1 cellular context compared by ENCODE assay signal in the genomic region with DNA sequence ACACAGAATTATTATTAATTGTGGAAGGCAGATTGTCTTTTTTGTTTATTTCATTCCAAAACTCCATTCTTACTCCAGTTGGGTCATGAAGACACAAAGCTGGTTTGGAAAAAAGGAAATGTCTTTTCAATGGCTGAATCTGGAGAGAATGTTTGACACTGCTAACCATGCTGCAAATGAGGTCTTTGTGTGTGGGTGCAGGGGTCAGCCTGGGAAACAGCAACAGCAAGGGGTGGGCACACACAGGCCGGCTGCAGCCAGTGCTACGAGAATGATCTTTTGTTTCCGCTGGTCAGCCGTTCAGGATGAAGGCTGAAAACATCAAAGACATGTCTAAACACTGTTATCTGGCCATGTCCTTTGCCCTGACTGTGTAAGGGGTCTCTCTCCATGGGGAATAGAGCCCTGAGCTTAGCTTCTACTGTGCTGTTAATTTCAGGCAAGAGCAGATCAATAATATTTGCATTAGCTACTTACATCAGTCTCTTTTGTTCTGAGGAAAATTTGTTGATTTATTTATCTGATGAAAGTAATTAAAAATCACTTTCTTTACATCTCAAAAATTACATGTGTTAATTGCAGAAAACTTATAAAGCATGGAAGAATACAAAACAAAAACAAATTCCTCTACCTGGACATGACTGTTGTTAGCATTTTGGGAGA.
A peak's percentile ranks its signal among the peaks of the same experiment; 100 is the strongest.
TF ChIP-seq lines count a peak whose summit lies in the region.

No MANE protein-coding gene starts in this region.

TF ChIP-seq in HepG2, 621 proteins besides CTCF, POLR2A, EP300 and RAD21 (continued from another document and continues in another):
- TF ChIP-seq, protein P1, sequence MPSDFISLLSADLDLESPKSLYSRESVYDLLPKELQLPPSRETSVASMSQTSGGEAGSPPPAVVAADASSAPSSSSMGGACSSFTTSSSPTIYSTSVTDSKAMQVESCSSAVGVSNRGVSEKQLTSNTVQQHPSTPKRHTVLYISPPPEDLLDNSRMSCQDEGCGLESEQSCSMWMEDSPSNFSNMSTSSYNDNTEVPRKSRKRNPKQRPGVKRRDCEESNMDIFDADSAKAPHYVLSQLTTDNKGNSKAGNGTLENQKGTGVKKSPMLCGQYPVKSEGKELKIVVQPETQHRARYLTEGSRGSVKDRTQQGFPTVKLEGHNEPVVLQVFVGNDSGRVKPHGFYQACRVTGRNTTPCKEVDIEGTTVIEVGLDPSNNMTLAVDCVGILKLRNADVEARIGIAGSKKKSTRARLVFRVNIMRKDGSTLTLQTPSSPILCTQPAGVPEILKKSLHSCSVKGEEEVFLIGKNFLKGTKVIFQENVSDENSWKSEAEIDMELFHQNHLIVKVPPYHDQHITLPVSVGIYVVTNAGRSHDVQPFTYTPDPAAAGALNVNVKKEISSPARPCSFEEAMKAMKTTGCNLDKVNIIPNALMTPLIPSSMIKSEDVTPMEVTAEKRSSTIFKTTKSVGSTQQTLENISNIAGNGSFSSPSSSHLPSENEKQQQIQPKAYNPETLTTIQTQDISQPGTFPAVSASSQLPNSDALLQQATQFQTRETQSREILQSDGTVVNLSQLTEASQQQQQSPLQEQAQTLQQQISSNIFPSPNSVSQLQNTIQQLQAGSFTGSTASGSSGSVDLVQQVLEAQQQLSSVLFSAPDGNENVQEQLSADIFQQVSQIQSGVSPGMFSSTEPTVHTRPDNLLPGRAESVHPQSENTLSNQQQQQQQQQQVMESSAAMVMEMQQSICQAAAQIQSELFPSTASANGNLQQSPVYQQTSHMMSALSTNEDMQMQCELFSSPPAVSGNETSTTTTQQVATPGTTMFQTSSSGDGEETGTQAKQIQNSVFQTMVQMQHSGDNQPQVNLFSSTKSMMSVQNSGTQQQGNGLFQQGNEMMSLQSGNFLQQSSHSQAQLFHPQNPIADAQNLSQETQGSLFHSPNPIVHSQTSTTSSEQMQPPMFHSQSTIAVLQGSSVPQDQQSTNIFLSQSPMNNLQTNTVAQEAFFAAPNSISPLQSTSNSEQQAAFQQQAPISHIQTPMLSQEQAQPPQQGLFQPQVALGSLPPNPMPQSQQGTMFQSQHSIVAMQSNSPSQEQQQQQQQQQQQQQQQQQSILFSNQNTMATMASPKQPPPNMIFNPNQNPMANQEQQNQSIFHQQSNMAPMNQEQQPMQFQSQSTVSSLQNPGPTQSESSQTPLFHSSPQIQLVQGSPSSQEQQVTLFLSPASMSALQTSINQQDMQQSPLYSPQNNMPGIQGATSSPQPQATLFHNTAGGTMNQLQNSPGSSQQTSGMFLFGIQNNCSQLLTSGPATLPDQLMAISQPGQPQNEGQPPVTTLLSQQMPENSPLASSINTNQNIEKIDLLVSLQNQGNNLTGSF (CRISPR knock-in tag; IDR thresholded peaks at IDR 0.05) = no peak; the same call in 1 of the 2 replicates
- TF ChIP-seq ZNF777 (CRISPR knock-in tag; IDR thresholded peaks at IDR 0.05) (no peak), SKI (IDR thresholded peaks at IDR 0.05; ENCODE audit: partially characterized antibody) (peak; percentile 94), ZNF543 (CRISPR knock-in tag; IDR thresholded peaks at IDR 0.05) (0 out of 2 replicates have a peak, but pooled peaks have one; percentile 54), ZNF788 (CRISPR knock-in tag; IDR thresholded peaks at IDR 0.05; ENCODE audit: borderline replicate concordance) (peak; percentile 96; the same call in 1 of the 2 replicates), ZNF34 (CRISPR knock-in tag; IDR thresholded peaks at IDR 0.05; ENCODE audit: borderline replicate concordance) (peak; percentile 88; the same call in 1 of the 2 replicates), AHR (CRISPR knock-in tag; IDR thresholded peaks at IDR 0.05) (peak; percentile 72), ZSCAN20 (CRISPR knock-in tag; IDR thresholded peaks at IDR 0.05; ENCODE audit: borderline replicate concordance) (peak; percentile 67; the same call in 1 of the 2 replicates), TBP (CRISPR knock-in tag; IDR thresholded peaks at IDR 0.05) (no peak; the same call in 1 of the 2 replicates), ZNF781 (CRISPR knock-in tag; IDR thresholded peaks at IDR 0.05; ENCODE audit: borderline replicate concordance, not compliant biosample characterization) (peak; percentile 89), SYNCRIP (IDR thresholded peaks at IDR 0.05; ENCODE audit: insufficient read depth, low read depth, low read length) (no peak), ZC3H4 (CRISPR knock-in tag; IDR thresholded peaks at IDR 0.05; ENCODE audit: borderline replicate concordance) (peak; percentile 36; the same call in 1 of the 2 replicates), ZNF274 (CRISPR knock-in tag; IDR thresholded peaks at IDR 0.05) (no peak; the same call in 1 of the 2 replicates), ZFP62 (CRISPR knock-in tag; IDR thresholded peaks at IDR 0.05) (no peak), ZNF746 (CRISPR knock-in tag; IDR thresholded peaks at IDR 0.05) (peak; percentile 95), ZNF33A (CRISPR knock-in tag; IDR thresholded peaks at IDR 0.05; ENCODE audit: borderline replicate concordance) (peak; percentile 27; the same call in 1 of the 2 replicates), GATA4 (IDR thresholded peaks at IDR 0.05; ENCODE audit: borderline replicate concordance, low read depth) (peak; percentile 99), DPF2 (CRISPR knock-in tag; IDR thresholded peaks at IDR 0.05; ENCODE audit: borderline replicate concordance, low read depth) (peak; percentile 100), SOX5 (CRISPR knock-in tag; IDR thresholded peaks at IDR 0.05; ENCODE audit: borderline replicate concordance) (peak; percentile 100)
- TF ChIP-seq, protein P2, sequence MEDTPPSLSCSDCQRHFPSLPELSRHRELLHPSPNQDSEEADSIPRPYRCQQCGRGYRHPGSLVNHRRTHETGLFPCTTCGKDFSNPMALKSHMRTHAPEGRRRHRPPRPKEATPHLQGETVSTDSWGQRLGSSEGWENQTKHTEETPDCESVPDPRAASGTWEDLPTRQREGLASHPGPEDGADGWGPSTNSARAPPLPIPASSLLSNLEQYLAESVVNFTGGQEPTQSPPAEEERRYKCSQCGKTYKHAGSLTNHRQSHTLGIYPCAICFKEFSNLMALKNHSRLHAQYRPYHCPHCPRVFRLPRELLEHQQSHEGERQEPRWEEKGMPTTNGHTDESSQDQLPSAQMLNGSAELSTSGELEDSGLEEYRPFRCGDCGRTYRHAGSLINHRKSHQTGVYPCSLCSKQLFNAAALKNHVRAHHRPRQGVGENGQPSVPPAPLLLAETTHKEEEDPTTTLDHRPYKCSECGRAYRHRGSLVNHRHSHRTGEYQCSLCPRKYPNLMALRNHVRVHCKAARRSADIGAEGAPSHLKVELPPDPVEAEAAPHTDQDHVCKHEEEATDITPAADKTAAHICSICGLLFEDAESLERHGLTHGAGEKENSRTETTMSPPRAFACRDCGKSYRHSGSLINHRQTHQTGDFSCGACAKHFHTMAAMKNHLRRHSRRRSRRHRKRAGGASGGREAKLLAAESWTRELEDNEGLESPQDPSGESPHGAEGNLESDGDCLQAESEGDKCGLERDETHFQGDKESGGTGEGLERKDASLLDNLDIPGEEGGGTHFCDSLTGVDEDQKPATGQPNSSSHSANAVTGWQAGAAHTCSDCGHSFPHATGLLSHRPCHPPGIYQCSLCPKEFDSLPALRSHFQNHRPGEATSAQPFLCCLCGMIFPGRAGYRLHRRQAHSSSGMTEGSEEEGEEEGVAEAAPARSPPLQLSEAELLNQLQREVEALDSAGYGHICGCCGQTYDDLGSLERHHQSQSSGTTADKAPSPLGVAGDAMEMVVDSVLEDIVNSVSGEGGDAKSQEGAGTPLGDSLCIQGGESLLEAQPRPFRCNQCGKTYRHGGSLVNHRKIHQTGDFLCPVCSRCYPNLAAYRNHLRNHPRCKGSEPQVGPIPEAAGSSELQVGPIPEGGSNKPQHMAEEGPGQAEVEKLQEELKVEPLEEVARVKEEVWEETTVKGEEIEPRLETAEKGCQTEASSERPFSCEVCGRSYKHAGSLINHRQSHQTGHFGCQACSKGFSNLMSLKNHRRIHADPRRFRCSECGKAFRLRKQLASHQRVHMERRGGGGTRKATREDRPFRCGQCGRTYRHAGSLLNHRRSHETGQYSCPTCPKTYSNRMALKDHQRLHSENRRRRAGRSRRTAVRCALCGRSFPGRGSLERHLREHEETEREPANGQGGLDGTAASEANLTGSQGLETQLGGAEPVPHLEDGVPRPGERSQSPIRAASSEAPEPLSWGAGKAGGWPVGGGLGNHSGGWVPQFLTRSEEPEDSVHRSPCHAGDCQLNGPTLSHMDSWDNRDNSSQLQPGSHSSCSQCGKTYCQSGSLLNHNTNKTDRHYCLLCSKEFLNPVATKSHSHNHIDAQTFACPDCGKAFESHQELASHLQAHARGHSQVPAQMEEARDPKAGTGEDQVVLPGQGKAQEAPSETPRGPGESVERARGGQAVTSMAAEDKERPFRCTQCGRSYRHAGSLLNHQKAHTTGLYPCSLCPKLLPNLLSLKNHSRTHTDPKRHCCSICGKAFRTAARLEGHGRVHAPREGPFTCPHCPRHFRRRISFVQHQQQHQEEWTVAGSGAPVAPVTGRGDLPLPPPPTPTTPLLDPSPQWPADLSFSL (CRISPR knock-in tag; IDR thresholded peaks at IDR 0.05) = peak; percentile 91
- TF ChIP-seq, protein P3, sequence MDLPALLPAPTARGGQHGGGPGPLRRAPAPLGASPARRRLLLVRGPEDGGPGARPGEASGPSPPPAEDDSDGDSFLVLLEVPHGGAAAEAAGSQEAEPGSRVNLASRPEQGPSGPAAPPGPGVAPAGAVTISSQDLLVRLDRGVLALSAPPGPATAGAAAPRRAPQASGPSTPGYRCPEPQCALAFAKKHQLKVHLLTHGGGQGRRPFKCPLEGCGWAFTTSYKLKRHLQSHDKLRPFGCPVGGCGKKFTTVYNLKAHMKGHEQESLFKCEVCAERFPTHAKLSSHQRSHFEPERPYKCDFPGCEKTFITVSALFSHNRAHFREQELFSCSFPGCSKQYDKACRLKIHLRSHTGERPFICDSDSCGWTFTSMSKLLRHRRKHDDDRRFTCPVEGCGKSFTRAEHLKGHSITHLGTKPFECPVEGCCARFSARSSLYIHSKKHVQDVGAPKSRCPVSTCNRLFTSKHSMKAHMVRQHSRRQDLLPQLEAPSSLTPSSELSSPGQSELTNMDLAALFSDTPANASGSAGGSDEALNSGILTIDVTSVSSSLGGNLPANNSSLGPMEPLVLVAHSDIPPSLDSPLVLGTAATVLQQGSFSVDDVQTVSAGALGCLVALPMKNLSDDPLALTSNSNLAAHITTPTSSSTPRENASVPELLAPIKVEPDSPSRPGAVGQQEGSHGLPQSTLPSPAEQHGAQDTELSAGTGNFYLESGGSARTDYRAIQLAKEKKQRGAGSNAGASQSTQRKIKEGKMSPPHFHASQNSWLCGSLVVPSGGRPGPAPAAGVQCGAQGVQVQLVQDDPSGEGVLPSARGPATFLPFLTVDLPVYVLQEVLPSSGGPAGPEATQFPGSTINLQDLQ (CRISPR knock-in tag; IDR thresholded peaks at IDR 0.05) = peak; percentile 73
- TF ChIP-seq, protein P4, sequence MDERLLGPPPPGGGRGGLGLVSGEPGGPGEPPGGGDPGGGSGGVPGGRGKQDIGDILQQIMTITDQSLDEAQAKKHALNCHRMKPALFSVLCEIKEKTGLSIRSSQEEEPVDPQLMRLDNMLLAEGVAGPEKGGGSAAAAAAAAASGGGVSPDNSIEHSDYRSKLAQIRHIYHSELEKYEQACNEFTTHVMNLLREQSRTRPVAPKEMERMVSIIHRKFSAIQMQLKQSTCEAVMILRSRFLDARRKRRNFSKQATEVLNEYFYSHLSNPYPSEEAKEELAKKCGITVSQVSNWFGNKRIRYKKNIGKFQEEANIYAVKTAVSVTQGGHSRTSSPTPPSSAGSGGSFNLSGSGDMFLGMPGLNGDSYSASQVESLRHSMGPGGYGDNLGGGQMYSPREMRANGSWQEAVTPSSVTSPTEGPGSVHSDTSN (CRISPR knock-in tag; IDR thresholded peaks at IDR 0.05) = no peak
- TF ChIP-seq, protein P5, sequence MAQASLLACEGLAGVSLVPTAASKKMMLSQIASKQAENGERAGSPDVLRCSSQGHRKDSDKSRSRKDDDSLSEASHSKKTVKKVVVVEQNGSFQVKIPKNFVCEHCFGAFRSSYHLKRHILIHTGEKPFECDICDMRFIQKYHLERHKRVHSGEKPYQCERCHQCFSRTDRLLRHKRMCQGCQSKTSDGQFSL (CRISPR knock-in tag; IDR thresholded peaks at IDR 0.05) = peak; percentile 72; the same call in 1 of the 2 replicates
- TF ChIP-seq, protein P6, sequence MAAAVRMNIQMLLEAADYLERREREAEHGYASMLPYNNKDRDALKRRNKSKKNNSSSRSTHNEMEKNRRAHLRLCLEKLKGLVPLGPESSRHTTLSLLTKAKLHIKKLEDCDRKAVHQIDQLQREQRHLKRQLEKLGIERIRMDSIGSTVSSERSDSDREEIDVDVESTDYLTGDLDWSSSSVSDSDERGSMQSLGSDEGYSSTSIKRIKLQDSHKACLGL (CRISPR knock-in tag; IDR thresholded peaks at IDR 0.05) = no peak; the same call in 1 of the 2 replicates
- TF ChIP-seq, protein P7, sequence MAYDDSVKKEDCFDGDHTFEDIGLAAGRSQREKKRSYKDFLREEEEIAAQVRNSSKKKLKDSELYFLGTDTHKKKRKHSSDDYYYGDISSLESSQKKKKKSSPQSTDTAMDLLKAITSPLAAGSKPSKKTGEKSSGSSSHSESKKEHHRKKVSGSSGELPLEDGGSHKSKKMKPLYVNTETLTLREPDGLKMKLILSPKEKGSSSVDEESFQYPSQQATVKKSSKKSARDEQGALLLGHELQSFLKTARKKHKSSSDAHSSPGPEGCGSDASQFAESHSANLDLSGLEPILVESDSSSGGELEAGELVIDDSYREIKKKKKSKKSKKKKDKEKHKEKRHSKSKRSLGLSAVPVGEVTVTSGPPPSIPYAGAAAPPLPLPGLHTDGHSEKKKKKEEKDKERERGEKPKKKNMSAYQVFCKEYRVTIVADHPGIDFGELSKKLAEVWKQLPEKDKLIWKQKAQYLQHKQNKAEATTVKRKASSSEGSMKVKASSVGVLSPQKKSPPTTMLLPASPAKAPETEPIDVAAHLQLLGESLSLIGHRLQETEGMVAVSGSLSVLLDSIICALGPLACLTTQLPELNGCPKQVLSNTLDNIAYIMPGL (CRISPR knock-in tag; IDR thresholded peaks at IDR 0.05; ENCODE audit: borderline replicate concordance in 1 of 2, low read depth in 1 of 2) = peak; percentile 51 to 66
- TF ChIP-seq, protein P8, sequence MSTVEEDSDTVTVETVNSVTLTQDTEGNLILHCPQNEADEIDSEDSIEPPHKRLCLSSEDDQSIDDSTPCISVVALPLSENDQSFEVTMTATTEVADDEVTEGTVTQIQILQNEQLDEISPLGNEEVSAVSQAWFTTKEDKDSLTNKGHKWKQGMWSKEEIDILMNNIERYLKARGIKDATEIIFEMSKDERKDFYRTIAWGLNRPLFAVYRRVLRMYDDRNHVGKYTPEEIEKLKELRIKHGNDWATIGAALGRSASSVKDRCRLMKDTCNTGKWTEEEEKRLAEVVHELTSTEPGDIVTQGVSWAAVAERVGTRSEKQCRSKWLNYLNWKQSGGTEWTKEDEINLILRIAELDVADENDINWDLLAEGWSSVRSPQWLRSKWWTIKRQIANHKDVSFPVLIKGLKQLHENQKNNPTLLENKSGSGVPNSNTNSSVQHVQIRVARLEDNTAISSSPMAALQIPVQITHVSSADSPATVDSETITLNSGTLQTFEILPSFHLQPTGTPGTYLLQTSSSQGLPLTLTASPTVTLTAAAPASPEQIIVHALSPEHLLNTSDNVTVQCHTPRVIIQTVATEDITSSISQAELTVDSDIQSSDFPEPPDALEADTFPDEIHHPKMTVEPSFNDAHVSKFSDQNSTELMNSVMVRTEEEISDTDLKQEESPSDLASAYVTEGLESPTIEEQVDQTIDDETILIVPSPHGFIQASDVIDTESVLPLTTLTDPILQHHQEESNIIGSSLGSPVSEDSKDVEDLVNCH (CRISPR knock-in tag; IDR thresholded peaks at IDR 0.05) = no peak
- TF ChIP-seq, protein P9, sequence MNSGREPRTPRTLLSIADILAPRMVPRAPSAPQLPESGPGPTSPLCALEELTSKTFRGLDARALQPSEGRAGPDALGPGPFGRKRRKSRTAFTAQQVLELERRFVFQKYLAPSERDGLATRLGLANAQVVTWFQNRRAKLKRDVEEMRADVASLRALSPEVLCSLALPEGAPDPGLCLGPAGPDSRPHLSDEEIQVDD (CRISPR knock-in tag; IDR thresholded peaks at IDR 0.05; ENCODE audit: borderline replicate concordance) = no peak
